19 cellular contexts compared by ENCODE assay signal in genomic region chr14:95557291-95557690, GRCh38. TPM values are rescaled to one million over a fixed set of nuclear protein-coding genes. Genes with fewer than 3 reads are reported as not detected.
DNase-seq lines count a peak whose midpoint lies in the region; ATAC-seq, FAIRE-seq and TF ChIP-seq lines count a peak whose summit lies in the region.
"Had no signal": no experiment of that assay in that cellular context is flagged by ENCODE, and none has a peak within 500 bp of the region (broad histone marks: within the 10 kb centered on the region; RNA-seq: fewer than 3 reads in every experiment).

No MANE protein-coding gene starts in this region.

- no peaks in the 10 kb centered on the region for H3K79me1 ChIP-seq in H1 (ENCODE audit: low read depth, low read length)

- H3K9me3 ChIP-seq in HEK293 (ENCODE audit: control insufficient read depth, insufficient read depth, low read depth, low read length): no peaks in the 10 kb centered on the region
- H3K9me3 ChIP-seq in H1 (ENCODE audit: insufficient read depth in 2 of 2, low read depth in 1 of 2, low read length in 1 of 2): no peaks in the 10 kb centered on the region
- H3K9me3 ChIP-seq: BE2C, Caco-2 had no signal

- H2AK5ac ChIP-seq in H1 (ENCODE audit: low read depth, low read length): no peak overlapping the region

- no peak overlapping the region for H2BK12ac ChIP-seq in H1 (ENCODE audit: low read depth, low read length)

- H3K27ac ChIP-seq in HEK293 (ENCODE audit: extremely low read depth, low read depth, low read length) (no peak overlapping the region), H1 (ENCODE audit: low read depth, low read length) (no peak overlapping the region)
- H3K27ac ChIP-seq: HL-60 had no signal

- TF ChIP-seq CTCF in HEK293 (tag by site-specific recombination; IDR thresholded peaks at IDR 0.05) (no peak), H1 (IDR thresholded peaks at IDR 0.05; ENCODE audit: control extremely low read depth in 1 of 3, insufficient read depth in 1 of 3, low read depth in 1 of 3, low read length in 3 of 3) (no peak)

- no peak overlapping the region for H3K56ac ChIP-seq in H1 (replicated peaks; ENCODE audit: insufficient read length, low read depth, low read length)

- no peak overlapping the region for H2BK5ac ChIP-seq in H1 (ENCODE audit: low read depth, low read length)

- H3K79me2 ChIP-seq in H1 (ENCODE audit: control insufficient read depth in 1 of 2, insufficient read depth in 2 of 2, low read length in 2 of 2): no peaks in the 10 kb centered on the region

- H4K8ac ChIP-seq in H1 (ENCODE audit: extremely low read depth, insufficient read depth, low read length): no peak overlapping the region

- no peak overlapping the region for H3K14ac ChIP-seq in H1 (ENCODE audit: insufficient read length)

- WGBS in H1 (ENCODE audit: extremely low coverage in 1 of 2, insufficient coverage in 1 of 2, insufficient read length in 1 of 2, insufficient replicate concordance in 2 of 2, low coverage in 1 of 2, low lambda C conversion rate in 2 of 2, missing lambda C conversion rate in 1 of 2), 2 experiments: 63% methylated on average over 11 of the region's 11 CpGs; no CpG with 5 or more reads in 1 of the 2 experiments

- FAIRE-seq in H1 (lab: Jason Lieb, UNC): no peak
- FAIRE-seq in GM19239 (lab: Jason Lieb, UNC): no peak
- FAIRE-seq: A204.1, D721Med, G401.6, GM12891 had no signal

- no peak overlapping the region for H4K5ac ChIP-seq in H1 (ENCODE audit: insufficient read length, low read depth, low read length)

- peak; percentile 76 for DNase-seq in H7
- no peak for DNase-seq in H1 (ENCODE audit: low read depth in 1 of 2, low spot score in 2 of 2)
- DNase-seq in GM19239 (ENCODE audit: insufficient read length, low spot score): no peak
- no peak for DNase-seq in HK-2 (ENCODE audit: unreplicated experiment)
- DNase-seq: ACHN; BE2C; C1 segment of cervical spinal cord; Caco-2; CD4-positive, CD25-positive, alpha-beta regulatory T cell; IMR-90; Karpas-422; KBM-7 had no signal

- POLR2A ChIA-PET in HEK293 (lab: Yijun Ruan, JAX) (no interaction called here), H1 (lab: Charles Lee; ENCODE audit: partially characterized antibody) (interaction anchor here (1.0 kb wide), 1 partner anchor 10 kb away, joined by 4 read pairs; no protein-coding TSS in a partner anchor)

- no peak overlapping the region for H4K91ac ChIP-seq in H1 (replicated peaks; ENCODE audit: insufficient read length, low read length)

- no peak overlapping the region for H2BK20ac ChIP-seq in H1 (ENCODE audit: low read length)

- no peaks in the 10 kb centered on the region for H4K20me1 ChIP-seq in H1 (replicated peaks in 1 of 2; ENCODE audit: control insufficient read depth in 1 of 2, insufficient read depth in 2 of 2, low read length in 2 of 2)

- TF ChIP-seq EP300 in H1 (IDR thresholded peaks at IDR 0.05; ENCODE audit: borderline replicate concordance in 1 of 2, low read depth in 2 of 2, low read length in 2 of 2): no peak

- no peak for TF ChIP-seq POLR2A in H1 (IDR thresholded peaks at IDR 0.05; ENCODE audit: control extremely low read depth in 1 of 2, low read depth in 2 of 2, low read length in 2 of 2)

- H3K4me2 ChIP-seq in H1 (ENCODE audit: insufficient read depth in 1 of 2, low read depth in 2 of 2, low read length in 2 of 2): no peak overlapping the region

- H3K27me3 ChIP-seq in H7 (ENCODE audit: control insufficient read depth, insufficient read depth, low read length) (peaks cover 3% of the 10 kb centered on the region), H1 (replicated peaks in 1 of 4; ENCODE audit: control insufficient read depth in 3 of 4, extremely low read depth in 1 of 4, insufficient read depth in 3 of 4, low read length in 3 of 4) (peaks cover 0 to 2% (median 0%) of the 10 kb centered on the region in 4 experiments; a peak in 4 of 7 replicates)
- H3K27me3 ChIP-seq: BE2C had no signal

- ATAC-seq in GM21447 (IDR thresholded peaks at IDR 0.05; ENCODE audit: unreplicated experiment): no peak

- H3K4me1 ChIP-seq in HEK293 (ENCODE audit: control insufficient read depth, insufficient read depth, low read length): no peaks in the 10 kb centered on the region
- peaks cover 0 to 5% (median 5%) of the 10 kb centered on the region in 4 experiments; a peak in 6 of 7 replicates for H3K4me1 ChIP-seq in H1 (replicated peaks in 1 of 4; ENCODE audit: control insufficient read depth in 3 of 4, insufficient read depth in 4 of 4, low read length in 3 of 4)
- H3K4me1 ChIP-seq: BE2C, Caco-2 had no signal

- H3K23ac ChIP-seq in H1 (ENCODE audit: insufficient read length): no peak overlapping the region

- H3K23me2 ChIP-seq in H1 (ENCODE audit: low read depth, low read length): no peaks in the 10 kb centered on the region; the same call in 1 of the 2 replicates

- H3K4me3 ChIP-seq in H7 (ENCODE audit: insufficient read depth, low read depth, low read length) (no peak overlapping the region), HEK293 (ENCODE audit: low read depth, low read length) (no peak overlapping the region), H1 (ENCODE audit: extremely low read depth in 1 of 4, insufficient read depth in 2 of 4, low read depth in 3 of 4, low read length in 4 of 4) (no peak overlapping the region)

- no peak overlapping the region for H2BK120ac ChIP-seq in H1 (replicated peaks; ENCODE audit: low read depth, low read length)

- H3K36me3 ChIP-seq in H7 (replicated peaks; ENCODE audit: control insufficient read depth, insufficient read depth, low read length) (no peaks in the 10 kb centered on the region), HEK293 (ENCODE audit: control insufficient read depth in 2 of 2, insufficient read depth in 1 of 2, low read length in 2 of 2) (no peaks in the 10 kb centered on the region), H1 (ENCODE audit: control insufficient read depth in 2 of 4, insufficient read depth in 4 of 4, low read length in 3 of 4) (no peaks in the 10 kb centered on the region)
- H3K36me3 ChIP-seq: BE2C had no signal

- no peak overlapping the region for H3K9ac ChIP-seq in H1 (replicated peaks in 1 of 4; ENCODE audit: extremely low read depth in 1 of 4, low read depth in 3 of 4, low read length in 3 of 4)

- no peak overlapping the region for H2BK15ac ChIP-seq in H1 (ENCODE audit: low read length)

- CTCF ChIA-PET in HEK293 (lab: Yijun Ruan, JAX) (interaction anchor here (0.6 to 1.6 kb wide), 3 partner anchors 438 to 795 kb away, joined by 3 to 6 read pairs (median 4); no protein-coding TSS in a partner anchor), H1 (lab: Charles Lee; ENCODE audit: partially characterized antibody) (interaction anchor here (0.7 to 4.0 kb wide), 10 partner anchors 8 to 543 kb away, joined by 3 to 19 read pairs (median 4); partner anchors contain the start of gene TUNAR)

- H3K18ac ChIP-seq in H1 (ENCODE audit: extremely low read depth, low read length): no peak overlapping the region

- TF ChIP-seq RAD21 in H1 (IDR thresholded peaks at IDR 0.05 in 1 of 2, conservative IDR thresholded peaks at IDR 0.05 in 1 of 2; ENCODE audit: low read depth in 2 of 2, low read length in 2 of 2): no peak

- H2AFZ ChIP-seq in H1 (ENCODE audit: low read length): no peak overlapping the region

- no peak overlapping the region for H3K4ac ChIP-seq in H1 (replicated peaks; ENCODE audit: insufficient read length, low read depth, low read length)

TF ChIP-seq in H1, 55 proteins besides CTCF, POLR2A, EP300 and RAD21:
- TF ChIP-seq USF2 (IDR thresholded peaks at IDR 0.05; ENCODE audit: low read length) (peak; percentile 54; the same call in 1 of the 2 replicates), SRF (IDR thresholded peaks at IDR 0.05; ENCODE audit: low read depth, low read length) (no peak), TCF12 (IDR thresholded peaks at IDR 0.05; ENCODE audit: low read depth, low read length) (0 out of 2 replicates have a peak, but pooled peaks have one; percentile 49), KDM1A (IDR thresholded peaks at IDR 0.05; ENCODE audit: borderline replicate concordance, low read length) (peak; percentile 58; the same call in 1 of the 2 replicates), GTF2F1 (IDR thresholded peaks at IDR 0.05; ENCODE audit: borderline replicate concordance, low read depth, low read length) (no peak), CEBPB (IDR thresholded peaks at IDR 0.05; ENCODE audit: low read depth, low read length) (no peak), HDAC2 (IDR thresholded peaks at IDR 0.05; ENCODE audit: borderline replicate concordance in 1 of 2, low read depth in 2 of 2, low read length in 2 of 2) (peak; percentile 17 to 84; a peak in 1 of 4 replicates)

RNA-seq across cellular contexts. Expression of gene GLRX5, which starts 22.4 kb away (rescaled TPM):
- total RNA-seq in H7 (2014; rRNA removed; shearing (Covaris generic)): 67.1 and 73.1 TPM in 2 replicates
- total RNA-seq in H1 (2021; fragmentation: NEBNext Ultra II Directional; extraction: Animal tissue kit (Norgen Biotek cat#: 25700)): 84.8 and 88.8 TPM in 2 replicates
- polyA plus RNA-seq in H1 (2011; rRNA removed): 43.9 and 70.1 TPM in 2 replicates
- polyA plus RNA-seq in H1 (2011; cell fraction: cytosol; rRNA removed): 63.6 TPM
- 15.0 TPM for polyA plus RNA-seq in H1 (2011; cell fraction: nucleus; rRNA removed)
- polyA plus RNA-seq in H1 (2012, experiment 1 of 2): 60.3 to 76.3 TPM (median 63.3 TPM) in 4 replicates
- polyA plus RNA-seq in H1 (2012, experiment 2 of 2): 93.9 TPM
- 55.0 TPM for polyA plus RNA-seq in H1 (2013, experiment 1 of 2)
- polyA plus RNA-seq in H1 (2013, experiment 2 of 2): 58.1 TPM
- 16.3 and 16.7 TPM in 2 replicates for polyA minus RNA-seq in H1 (2011; rRNA and poly(A)+ RNA removed)
- polyA minus RNA-seq in H1 (2011; cell fraction: cytosol; rRNA and poly(A)+ RNA removed): 27.7 TPM
- polyA minus RNA-seq in H1 (2011; cell fraction: nucleus; rRNA and poly(A)+ RNA removed): 15.2 TPM

RNA-seq across cellular contexts. Expression of gene SYNE3, which starts 40.8 kb away (rescaled TPM):
- total RNA-seq in H7 (2014; rRNA removed; shearing (Covaris generic)): 0.31 and 0.63 TPM in 2 replicates
- 0.08 TPM in 1 of 2 replicates, not detected in the other for total RNA-seq in H1 (2021; fragmentation: NEBNext Ultra II Directional; extraction: Animal tissue kit (Norgen Biotek cat#: 25700))
- under 0.01 and 0.02 TPM in 2 replicates for polyA plus RNA-seq in H1 (2011; rRNA removed)
- polyA plus RNA-seq in H1 (2011; cell fraction: cytosol; rRNA removed): 0.01 TPM
- 0.07 TPM for polyA plus RNA-seq in H1 (2011; cell fraction: nucleus; rRNA removed)
- polyA plus RNA-seq in H1 (2012, experiment 1 of 2): 0.03 to 0.08 TPM (median 0.07 TPM) in 3 of 4 replicates, not detected in the other
- not detected for polyA plus RNA-seq in H1 (2012, experiment 2 of 2)
- polyA plus RNA-seq in H1 (2013, experiment 1 of 2): 0.02 TPM
- polyA plus RNA-seq in H1 (2013, experiment 2 of 2): 0.06 TPM
- polyA minus RNA-seq in H1 (2011; rRNA and poly(A)+ RNA removed): not detected in 2 replicates
- 0.22 TPM for polyA minus RNA-seq in H1 (2011; cell fraction: cytosol; rRNA and poly(A)+ RNA removed)
- 0.10 TPM for polyA minus RNA-seq in H1 (2011; cell fraction: nucleus; rRNA and poly(A)+ RNA removed)
